In the genomic region with DNA sequence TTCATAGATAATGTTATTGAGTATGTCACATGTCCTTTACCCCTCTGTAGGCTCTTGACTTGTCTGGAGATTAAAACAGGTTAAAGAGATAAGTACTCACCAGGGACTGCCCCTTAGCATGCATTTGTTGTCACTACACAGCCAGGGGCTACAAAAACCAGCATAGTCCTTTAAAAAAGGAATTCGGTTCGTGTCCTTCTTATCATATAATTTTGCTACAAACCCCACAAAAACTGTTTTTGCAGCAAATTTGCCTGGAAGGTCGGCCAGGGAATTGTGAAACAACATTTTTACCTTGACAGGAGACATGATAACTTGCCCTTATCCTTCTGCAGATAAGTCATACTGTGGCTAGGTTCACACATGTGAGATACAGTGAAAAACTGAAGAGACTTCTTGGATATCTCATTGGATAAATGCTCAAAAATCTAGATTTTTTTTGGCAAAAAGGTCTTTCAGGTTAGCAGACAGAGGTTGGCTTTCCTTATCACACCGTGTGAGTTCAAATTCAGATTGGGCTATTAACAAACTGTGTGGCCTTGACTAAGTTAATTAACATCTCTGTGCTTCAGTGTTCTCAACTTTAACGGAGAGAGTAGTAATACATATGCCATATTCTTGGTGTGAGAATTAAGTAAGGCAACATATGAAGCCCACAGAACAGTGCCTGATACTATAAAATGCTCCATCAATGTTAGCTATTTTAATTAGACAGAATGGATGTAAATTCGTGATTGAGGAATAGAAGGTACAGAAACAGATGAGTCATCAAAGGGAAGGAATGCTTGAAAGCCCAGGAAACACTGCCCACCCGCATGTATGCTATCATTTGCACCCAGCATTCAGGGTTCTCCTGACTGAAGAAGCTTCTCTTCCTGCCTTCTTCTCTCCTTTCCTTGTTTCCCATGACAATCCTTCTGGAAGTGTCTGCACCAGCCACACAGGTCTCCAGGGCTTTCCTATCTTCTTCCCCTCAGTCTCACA, we compare ENCODE assay signal across 9 cellular contexts. TPM values are rescaled to one million over a fixed set of nuclear protein-coding genes. Genes with fewer than 3 reads are reported as not detected.
DNase-seq lines count a peak whose midpoint lies in the region; ATAC-seq and TF ChIP-seq lines count a peak whose summit lies in the region.
"Had no signal": no experiment of that assay in that cellular context is flagged by ENCODE, and none has a peak within 500 bp of the region (broad histone marks: within the 10 kb centered on the region; RNA-seq: fewer than 3 reads in every experiment).

No MANE protein-coding gene starts in this region.

- peak overlapping the region; percentile 62; the same call in 1 of the 2 replicates for H2BK20ac ChIP-seq in IMR-90 (ENCODE audit: low read depth, low read length)

- peaks cover 3% of the 10 kb centered on the region; the same call in 1 of the 2 replicates for H3K9me1 ChIP-seq in IMR-90 (ENCODE audit: insufficient read depth, low read length)

- no peak overlapping the region for H2AFZ ChIP-seq in IMR-90 (replicated peaks; ENCODE audit: low read length, poor library complexity)

- H3K4me2 ChIP-seq in IMR-90 (ENCODE audit: low read depth, low read length) = no peak overlapping the region

- H3K9me3 Mint-ChIP-seq in Calu3 (ENCODE audit: low read depth, unreplicated experiment) (no peaks in the 10 kb centered on the region), nephron progenitor cell (peaks cover 34% of the 10 kb centered on the region)

- intact Hi-C loops in Calu3 (cut with micrococcal nuclease; ENCODE audit: unreplicated experiment) = no loop called here
- intact Hi-C loops in IMR-90 (cut with micrococcal nuclease) = no loop called here
- intact Hi-C loops in left lung (cut with DNase I) = no loop called here

- no peak overlapping the region for H3K56ac ChIP-seq in IMR-90 (ENCODE audit: extremely low read depth, insufficient read depth, low read length)

- H3K4me1 Mint-ChIP-seq in Calu3 (ENCODE audit: low read depth, unreplicated experiment) = peaks cover 60% of the 10 kb centered on the region
- H3K4me1 Mint-ChIP-seq in nephron progenitor cell = peaks cover 16% of the 10 kb centered on the region

- H3K4me3 Mint-ChIP-seq in Calu3 (ENCODE audit: low read depth, unreplicated experiment) (no peak overlapping the region), nephron progenitor cell (no peak overlapping the region)

- peak; percentile 28 for ATAC-seq in GM21423 (IDR thresholded peaks at IDR 0.05; ENCODE audit: unreplicated experiment)
- ATAC-seq in IMR-90 (ENCODE audit: low read depth) = no peak
- no peak for ATAC-seq in left lung

- CTCF ChIA-PET in Calu3 (lab: Charles Lee) = interaction anchor here (0.9 kb wide), 1 partner anchor 68 kb away, joined by 3 read pairs; no protein-coding TSS in a partner anchor
- CTCF ChIA-PET in IMR-90 (lab: Yijun Ruan, JAX) = interaction anchor here (0.9 kb wide), 1 partner anchor 9 kb away, joined by 3 read pairs; no protein-coding TSS in a partner anchor

- no TSS peak for BruUV-seq in Calu3 (replicated peaks; lab: Mats Ljungman, UMichigan)
- no TSS peak for BruUV-seq in IMR-90 (replicated peaks; lab: Mats Ljungman, UMichigan)

- H4K91ac ChIP-seq in IMR-90 (ENCODE audit: insufficient read depth, low read depth, low read length) = peak overlapping the region; percentile 52; the same call in 1 of the 2 replicates

- H3K18ac ChIP-seq in IMR-90 (ENCODE audit: low read depth, low read length) = peak overlapping the region; percentile 51; the same call in 1 of the 2 replicates

- no peak for TF ChIP-seq POLR2A in IMR-90 (IDR thresholded peaks at IDR 0.05; ENCODE audit: low read depth, low read length)

- DNase-seq in Calu3 (no peak), IMR-90 (no peak), epithelial cell of esophagus (ENCODE audit: low read depth) (peak; percentile 19), left lung (no peak), nephron progenitor cell (no peak), NCI-H1048 (lab: John Stamatoyannopoulos, UW) (no peak), NCI-H2107 (lab: John Stamatoyannopoulos, UW) (no peak)
- DNase-seq: stimulated activated CD4-positive, alpha-beta T cell treated with anti-CD3 and anti-CD28 coated beads, Interleukin-1b, Interleukin-23, amount 100 ng/mL, for 48 hours had no signal

- in situ Hi-C loops in IMR-90 (cut with MboI; ENCODE audit: low sequenced_read_pairs) = no loop called here

- H3K36me3 ChIP-seq in IMR-90 (ENCODE audit: control insufficient read depth, insufficient read depth, low read length) (no peaks in the 10 kb centered on the region), left lung (no peaks in the 10 kb centered on the region)

- no peaks in the 10 kb centered on the region for H3K79me1 ChIP-seq in IMR-90 (ENCODE audit: low read depth in 1 of 2, low read length in 2 of 2)

- WGBS in IMR-90 (ENCODE audit: extremely low coverage in 2 of 2, insufficient read length in 1 of 2), 2 experiments = 57% methylated on average over 2 of the region's 7 CpGs; no CpG with 5 or more reads in 1 of the 2 experiments

- H3K27ac Mint-ChIP-seq in Calu3 (ENCODE audit: unreplicated experiment) = peak overlapping the region; percentile 19
- no peak overlapping the region for H3K27ac Mint-ChIP-seq in nephron progenitor cell

- H4K5ac ChIP-seq in IMR-90 (ENCODE audit: low read depth, low read length) = peak overlapping the region; percentile 39

- no peak for TF ChIP-seq RAD21 in IMR-90 (IDR thresholded peaks at IDR 0.05; ENCODE audit: low read length)

- no peaks in the 10 kb centered on the region for H4K20me1 ChIP-seq in IMR-90 (ENCODE audit: insufficient read depth, low read length)

- H2BK15ac ChIP-seq in IMR-90 (ENCODE audit: low read depth, low read length) = peak overlapping the region; percentile 61; the same call in 1 of the 3 replicates

- H3K4me3 ChIP-seq in IMR-90 (ENCODE audit: insufficient read depth, low read depth, low read length) (no peak overlapping the region), epithelial cell of esophagus (ENCODE audit: low read length) (no peak overlapping the region), left lung (no peak overlapping the region)

- POLR2A ChIA-PET in IMR-90 (lab: Charles Lee; ENCODE audit: unreplicated experiment) = interaction anchor here (1.0 kb wide), 1 partner anchor 37 kb away, joined by 3 read pairs; no protein-coding TSS in a partner anchor

- H3K36me3 Mint-ChIP-seq in Calu3 (ENCODE audit: insufficient read depth, unreplicated experiment) (peaks cover 5% of the 10 kb centered on the region), nephron progenitor cell (ENCODE audit: low read depth) (no peaks in the 10 kb centered on the region)

- peak overlapping the region; percentile 75; the same call in 1 of the 2 replicates for H2BK120ac ChIP-seq in IMR-90 (ENCODE audit: low read depth, low read length)

- no peak overlapping the region for H3K14ac ChIP-seq in IMR-90 (replicated peaks; ENCODE audit: low read depth, low read length)

- H4K8ac ChIP-seq in IMR-90 (ENCODE audit: low read depth in 2 of 2, low read length in 2 of 2) = peak overlapping the region; percentile 6 to 56; a peak in 2 of 4 replicates

- no peak overlapping the region for H3K9ac ChIP-seq in IMR-90 (ENCODE audit: low read depth, low read length)

- no peak overlapping the region for H2AK9ac ChIP-seq in IMR-90 (replicated peaks; ENCODE audit: low read depth, low read length, poor library complexity)

- no peak overlapping the region for H3K27ac ChIP-seq in IMR-90 (ENCODE audit: insufficient read depth, low read length)
- H3K27ac ChIP-seq in left lung = peak overlapping the region in 1 of 2 donors; percentile 80

- H3K4me1 ChIP-seq in IMR-90 (ENCODE audit: control insufficient read depth, insufficient read depth, low read length) (peaks cover 3% of the 10 kb centered on the region; the same call in 1 of the 2 replicates), left lung (peaks cover 0 to 25% of the 10 kb centered on the region in 2 donors)

- peak overlapping the region; percentile 31 for H3K4ac ChIP-seq in IMR-90 (ENCODE audit: low read depth, low read length)

- H3K27me3 Mint-ChIP-seq in Calu3 (ENCODE audit: unreplicated experiment) (no peaks in the 10 kb centered on the region), nephron progenitor cell (ENCODE audit: low read depth, poor library complexity) (peaks cover 4% of the 10 kb centered on the region)

- H3K9me3 ChIP-seq in IMR-90 (ENCODE audit: control insufficient read depth, insufficient read depth, low read length) = no peaks in the 10 kb centered on the region
- H3K9me3 ChIP-seq in left lung = no peaks in the 10 kb centered on the region

- 0 out of 2 replicates have a peak overlapping the region, but pooled peaks have one; percentile 51 for H2AK5ac ChIP-seq in IMR-90 (ENCODE audit: low read depth, low read length)

- TF ChIP-seq CTCF in Calu3 (IDR thresholded peaks at IDR 0.05; ENCODE audit: unreplicated experiment) (no peak), IMR-90 (conservative IDR thresholded peaks at IDR 0.05; ENCODE audit: low read depth, low read length) (no peak), epithelial cell of esophagus (IDR thresholded peaks at IDR 0.05; ENCODE audit: insufficient read depth, low read depth, low read length, missing control alignments) (no peak), left lung (IDR thresholded peaks at IDR 0.05) (no peak), nephron progenitor cell (IDR thresholded peaks at IDR 0.05) (no peak)

- peak overlapping the region; percentile 13 for H2BK5ac ChIP-seq in IMR-90 (ENCODE audit: low read depth, low read length, poor library complexity, severe bottlenecking)

- no peak overlapping the region for H3K23ac ChIP-seq in IMR-90 (ENCODE audit: low read depth, low read length)

- dilution Hi-C loops in IMR-90 (cut with HindIII; ENCODE audit: low sequenced_read_pairs, unreplicated experiment) = no loop called here

- no peaks in the 10 kb centered on the region for H3K27me3 ChIP-seq in IMR-90 (ENCODE audit: control insufficient read depth, insufficient read depth, low read length)
- H3K27me3 ChIP-seq in left lung = no peaks in the 10 kb centered on the region

TF ChIP-seq in IMR-90, 13 proteins besides CTCF, POLR2A, EP300 and RAD21:
- TF ChIP-seq FOS (IDR thresholded peaks at IDR 0.05; ENCODE audit: low read depth, low read length) (peak; percentile 62), SMC3 (IDR thresholded peaks at IDR 0.05; ENCODE audit: low read depth, low read length) (no peak), RFX5 (IDR thresholded peaks at IDR 0.05; ENCODE audit: low read depth, low read length) (no peak)
TF ChIP-seq in IMR-90: peak in this region for 1.

RNA-seq across cellular contexts. Expression of a gene that starts 30.0 kb away (rescaled TPM):
- total RNA-seq in Calu3 (2022) (not detected in 2 replicates), IMR-90 (2012; rRNA removed) (not detected in 2 replicates), left lung (not detected)
- not detected in 2 replicates for polyA plus RNA-seq in IMR-90 (2012; rRNA removed)
- not detected in 2 replicates for polyA plus RNA-seq in IMR-90 (2012; cell fraction: cytosol; rRNA removed)
- not detected in 2 replicates for polyA plus RNA-seq in IMR-90 (2012; cell fraction: nucleus; rRNA removed; ENCODE audit: low replicate concordance)

RNA-seq across cellular contexts. Expression of a gene that starts 39.5 kb away (rescaled TPM):
- 5,274 and 5,368 TPM in 2 replicates for total RNA-seq in Calu3 (2022)
- 9,222 and 11,116 TPM in 2 replicates for total RNA-seq in IMR-90 (2012; rRNA removed)
- 4,133 and 4,648 TPM in 2 replicates for polyA plus RNA-seq in IMR-90 (2012; rRNA removed)
- polyA plus RNA-seq in IMR-90 (2012; cell fraction: cytosol; rRNA removed) = 4,164 and 9,036 TPM in 2 replicates
- 567 and 1,669 TPM in 2 replicates for polyA plus RNA-seq in IMR-90 (2012; cell fraction: nucleus; rRNA removed; ENCODE audit: low replicate concordance)
- total RNA-seq in left lung = 1,000 to 10,000 TPM; 4,574 to 4,791 TPM
